In genomic region chr1:205016075-205016474, GRCh38 we compare ENCODE assay signal across 35 cellular contexts. TPM values are rescaled to one million over a fixed set of nuclear protein-coding genes. Genes with fewer than 3 reads are reported as not detected.
"Had no signal": no experiment of that assay in that cellular context is flagged by ENCODE, and none has a peak within 500 bp of the region (broad histone marks: within the 10 kb centered on the region; RNA-seq: fewer than 3 reads in every experiment).

No MANE protein-coding gene starts in this region.

- H3K9me3 Mint-ChIP-seq: activated CD4-positive, alpha-beta T cell treated with anti-CD3 and anti-CD28 coated beads, Interleukin-2, amount 10 ng/mL, durations not matched to agents 7 days and 5 days; activated naive CD8-positive, alpha-beta T cell treated with anti-CD3 and anti-CD28 coated beads, Interleukin-2, amount 50 U/mL, for 24 hours; activated T-cell treated with anti-CD3 and anti-CD28 coated beads, Interleukin-2, amount 50 U/mL, for 24 hours; activated T-helper 2 cell treated with anti-CD3 and anti-CD28 coated beads, Interferon-gamma antibody, Interleukin-2, Interleukin-4, amounts not matched to agents 10 μg/mL and 5 μg/mL and 100 μg/mL, durations not matched to agents 14 hours and 24 hours and 36 hours; T-helper 1 cell treated with Interleukin-12 subunit alpha and Interleukin-12 subunit beta and Interleukin-4 antibody, amounts not matched to agents 30 μg/mL and 1 μg/mL, for 36 hours; T-helper 2 cell treated with Interferon-gamma antibody and Interleukin-4, amounts not matched to agents 5 μg/mL and 100 μg/mL, for 36 hours; WTC11 had no signal

- H3K9me3 ChIP-seq: MG63, SJCRH30 had no signal

- H3K27me3 Mint-ChIP-seq: activated CD4-positive, alpha-beta T cell treated with anti-CD3 and anti-CD28 coated beads for 36 hours; activated CD4-positive, alpha-beta T cell treated with anti-CD3 and anti-CD28 coated beads, Interleukin-2, amount 10 ng/mL, durations not matched to agents 7 days and 5 days; activated naive CD8-positive, alpha-beta T cell; activated naive CD8-positive, alpha-beta T cell treated with anti-CD3 and anti-CD28 coated beads, Interleukin-2, amount 50 U/mL, for 24 hours; activated T-cell treated with anti-CD3 and anti-CD28 coated beads, Interleukin-2, amount 50 U/mL, for 24 hours had no signal

- H3K27ac ChIP-seq: cardiac muscle cell, SJCRH30, SK-N-MC had no signal

- H3K36me3 ChIP-seq: cardiac muscle cell, MG63, SJCRH30 had no signal

- H3K4me3 Mint-ChIP-seq: activated CD4-positive, alpha-beta T cell treated with anti-CD3 and anti-CD28 coated beads for 36 hours; activated CD4-positive, alpha-beta T cell treated with anti-CD3 and anti-CD28 coated beads, Interleukin-2, amount 10 ng/mL, durations not matched to agents 7 days and 5 days; activated CD8-positive, alpha-beta T cell treated with anti-CD3 and anti-CD28 coated beads, Interleukin-2, amount 10 ng/mL, durations not matched to agents 7 days and 5 days; activated naive CD8-positive, alpha-beta T cell; activated naive CD8-positive, alpha-beta T cell treated with anti-CD3 and anti-CD28 coated beads, Interleukin-2, amount 50 U/mL, for 24 hours; activated T-cell treated with anti-CD3 and anti-CD28 coated beads, Interleukin-2, amount 50 U/mL, for 24 hours; T-helper 1 cell treated with Interleukin-12 subunit alpha and Interleukin-12 subunit beta and Interleukin-4 antibody, amounts not matched to agents 30 μg/mL and 1 μg/mL, for 36 hours; T-helper 2 cell treated with Interferon-gamma antibody and Interleukin-4, amounts not matched to agents 5 μg/mL and 100 μg/mL, for 36 hours; WTC11 had no signal

- H3K4me3 ChIP-seq: cardiac muscle cell, MG63, SJCRH30, SK-N-MC had no signal

- DNase-seq: activated CD4-positive, alpha-beta T cell treated with anti-CD3 and anti-CD28 coated beads for 36 hours; activated CD4-positive, alpha-beta T cell treated with anti-CD3 and anti-CD28 coated beads, Interleukin-2, amount 10 ng/mL, durations not matched to agents 7 days and 5 days; activated CD4-positive, alpha-beta T cell treated with anti-CD3 and anti-CD28 coated beads, Interleukin-2, amount 50 U/mL, for 48 hours; activated CD8-positive, alpha-beta T cell treated with anti-CD3 and anti-CD28 coated beads, Interleukin-2, amount 10 ng/mL, durations not matched to agents 7 days and 5 days; activated gamma-delta T cell; activated naive CD4-positive, alpha-beta T cell treated with Interleukin-2 at 50 U/mL for 16 hours; activated naive CD8-positive, alpha-beta T cell treated with anti-CD3 and anti-CD28 coated beads, Interleukin-2, amount 50 U/mL, for 24 hours; activated T-cell treated with anti-CD3 and anti-CD28 coated beads, Interleukin-2, amount 50 U/mL, for 24 hours; aorta; Karpas-422; KBM-7; MG63; NCI-H1048; NCI-H1105 treated with DMSO at 0.1 percent for 48 hours; NCI-H1436; NCI-H1694; NCI-H1930; NCI-H2081 treated with DMSO at 0.1 percent for 48 hours; NCI-H226; NCI-H446 treated with DMSO at 0.1 percent for 48 hours; NCI-H524; NCI-H69; SHP77; SJCRH30 had no signal

- FAIRE-seq: TTC549 had no signal

- H3K27me3 ChIP-seq: MG63, SJCRH30 had no signal

- H3K36me3 Mint-ChIP-seq: activated naive CD8-positive, alpha-beta T cell; WTC11 had no signal

- ATAC-seq: activated CD4-positive, alpha-beta T cell treated with anti-CD3 and anti-CD28 coated beads for 36 hours; activated CD4-positive, CD25-positive, alpha-beta regulatory T cell treated with anti-CD3 and anti-CD28 coated beads, Interleukin-2, amount 50 U/mL, for 24 hours; activated CD8-positive, alpha-beta T cell treated with anti-CD3 and anti-CD28 coated beads, Interleukin-2, amount 10 ng/mL, durations not matched to agents 7 days and 5 days; activated naive CD8-positive, alpha-beta T cell treated with anti-CD3 and anti-CD28 coated beads, Interleukin-2, amount 50 U/mL, for 24 hours; Panc1; WTC11 had no signal

- H3K4me1 Mint-ChIP-seq: activated CD4-positive, alpha-beta T cell treated with anti-CD3 and anti-CD28 coated beads for 36 hours; activated CD4-positive, alpha-beta T cell treated with anti-CD3 and anti-CD28 coated beads, Interleukin-2, amount 10 ng/mL, durations not matched to agents 7 days and 5 days; activated naive CD8-positive, alpha-beta T cell treated with anti-CD3 and anti-CD28 coated beads, Interleukin-2, amount 50 U/mL, for 24 hours had no signal

- H3K27ac Mint-ChIP-seq: activated CD4-positive, alpha-beta T cell treated with anti-CD3 and anti-CD28 coated beads for 36 hours; activated CD4-positive, alpha-beta T cell treated with anti-CD3 and anti-CD28 coated beads, Interleukin-2, amount 10 ng/mL, durations not matched to agents 7 days and 5 days; activated CD8-positive, alpha-beta T cell treated with anti-CD3 and anti-CD28 coated beads, Interleukin-2, amount 10 ng/mL, durations not matched to agents 7 days and 5 days; activated naive CD8-positive, alpha-beta T cell; activated naive CD8-positive, alpha-beta T cell treated with anti-CD3 and anti-CD28 coated beads, Interleukin-2, amount 50 U/mL, for 24 hours; activated T-cell treated with anti-CD3 and anti-CD28 coated beads, Interleukin-2, amount 50 U/mL, for 24 hours; activated T-helper 2 cell treated with anti-CD3 and anti-CD28 coated beads, Interferon-gamma antibody, Interleukin-2, Interleukin-4, amounts not matched to agents 10 μg/mL and 5 μg/mL and 100 μg/mL, durations not matched to agents 14 hours and 24 hours and 36 hours; T-helper 1 cell treated with Interleukin-12 subunit alpha and Interleukin-12 subunit beta and Interleukin-4 antibody, amounts not matched to agents 30 μg/mL and 1 μg/mL, for 36 hours; T-helper 2 cell treated with Interferon-gamma antibody and Interleukin-4, amounts not matched to agents 5 μg/mL and 100 μg/mL, for 36 hours; WTC11 had no signal

RNA-seq across cellular contexts. Expression of gene CNTN2, which starts 26.9 kb away (rescaled TPM):
- total RNA-seq: activated CD4-positive, alpha-beta T cell treated with anti-CD3 and anti-CD28 coated beads for 36 hours; activated CD4-positive, alpha-beta T cell treated with anti-CD3 and anti-CD28 coated beads, Interleukin-2, amount 10 ng/mL, durations not matched to agents 7 days and 5 days; activated CD8-positive, alpha-beta T cell treated with anti-CD3 and anti-CD28 coated beads, Interleukin-2, amount 10 ng/mL, durations not matched to agents 7 days and 5 days; activated T-helper 2 cell treated with anti-CD3 and anti-CD28 coated beads, Interferon-gamma antibody, Interleukin-2, Interleukin-4, amounts not matched to agents 10 μg/mL and 5 μg/mL and 100 μg/mL, durations not matched to agents 14 hours and 24 hours and 36 hours; cardiac muscle cell; RPMI7951 had no signal
- polyA plus RNA-seq: aorta, cardiac muscle cell had no signal
